1 cellular context compared by ENCODE assay signal in the genomic region with DNA sequence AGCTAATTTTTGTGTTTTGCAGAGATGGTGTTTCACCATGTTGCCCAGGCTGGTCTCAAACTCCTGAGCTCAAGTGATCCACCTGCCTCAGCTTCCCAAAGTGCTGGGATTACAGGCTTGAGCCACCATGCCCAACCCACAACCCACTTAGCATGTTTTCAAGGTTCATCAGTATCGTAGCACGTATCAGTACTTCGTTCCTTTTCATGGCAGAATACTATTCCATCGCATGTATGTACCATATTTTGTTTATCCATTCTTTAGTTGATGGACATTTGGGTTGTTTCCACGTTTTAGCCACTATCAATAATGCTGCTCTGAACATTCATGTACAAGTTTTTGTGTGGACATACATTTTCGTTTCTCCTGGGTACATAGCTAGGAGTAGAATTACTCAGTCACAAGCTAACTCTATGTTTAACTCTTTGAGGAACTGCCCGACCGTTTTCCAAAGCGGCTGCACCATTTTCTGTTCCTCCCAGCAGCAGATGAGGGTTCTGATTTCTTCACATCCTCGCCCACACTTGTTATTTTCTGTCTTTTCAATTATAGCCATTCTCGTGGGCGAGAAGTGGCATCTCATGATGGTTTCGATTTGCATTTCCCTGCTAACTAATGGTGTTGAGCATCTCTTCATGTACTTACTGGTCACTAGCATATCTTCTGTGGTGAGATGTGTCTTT.
TF ChIP-seq lines count a peak whose summit lies in the region.

No MANE protein-coding gene starts in this region.

TF ChIP-seq in SK-N-SH treated with all-trans-retinoic acid at 6 μM for 48 hours, 23 proteins besides CTCF, POLR2A, EP300 and RAD21 (continued from another document):
- TF ChIP-seq, protein P1, sequence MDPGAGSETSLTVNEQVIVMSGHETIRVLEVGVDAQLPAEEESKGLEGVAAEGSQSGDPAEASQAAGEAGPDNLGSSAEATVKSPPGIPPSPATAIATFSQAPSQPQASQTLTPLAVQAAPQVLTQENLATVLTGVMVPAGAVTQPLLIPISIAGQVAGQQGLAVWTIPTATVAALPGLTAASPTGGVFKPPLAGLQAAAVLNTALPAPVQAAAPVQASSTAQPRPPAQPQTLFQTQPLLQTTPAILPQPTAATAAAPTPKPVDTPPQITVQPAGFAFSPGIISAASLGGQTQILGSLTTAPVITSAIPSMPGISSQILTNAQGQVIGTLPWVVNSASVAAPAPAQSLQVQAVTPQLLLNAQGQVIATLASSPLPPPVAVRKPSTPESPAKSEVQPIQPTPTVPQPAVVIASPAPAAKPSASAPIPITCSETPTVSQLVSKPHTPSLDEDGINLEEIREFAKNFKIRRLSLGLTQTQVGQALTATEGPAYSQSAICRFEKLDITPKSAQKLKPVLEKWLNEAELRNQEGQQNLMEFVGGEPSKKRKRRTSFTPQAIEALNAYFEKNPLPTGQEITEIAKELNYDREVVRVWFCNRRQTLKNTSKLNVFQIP (CRISPR knock-in tag; IDR thresholded peaks at IDR 0.05; ENCODE audit: borderline replicate concordance, low read depth): no peak
